9 cellular contexts compared by ENCODE assay signal in genomic region chr3:188362405-188362831, GRCh38.
DNase-seq lines count a peak whose midpoint lies in the region; ATAC-seq, FAIRE-seq and TF ChIP-seq lines count a peak whose summit lies in the region.
"Had no signal": no experiment of that assay in that cellular context is flagged by ENCODE, and none has a peak within 500 bp of the region (broad histone marks: within the 10 kb centered on the region; RNA-seq: fewer than 3 reads in every experiment).

No MANE protein-coding gene starts in this region.

- H3K27me3 ChIP-seq in bronchial epithelial cell (ENCODE audit: control insufficient read depth, insufficient read depth, low read length) (no peaks in the 10 kb centered on the region), SJCRH30 (no peaks in the 10 kb centered on the region)

- H3K4me3 Mint-ChIP-seq in naive thymus-derived CD8-positive, alpha-beta T cell: peak overlapping the region; percentile 4 to 84 (median 72)

- FAIRE-seq in bronchial epithelial cell (lab: Jason Lieb, UNC): no peak

- no peak overlapping the region for H3K4me3 ChIP-seq in bronchial epithelial cell (ENCODE audit: low read depth, low read length)
- no peak overlapping the region for H3K4me3 ChIP-seq in SJCRH30
- H3K4me3 ChIP-seq: lung had no signal

- POLR2A ChIA-PET in naive thymus-derived CD8-positive, alpha-beta T cell (lab: Charles Lee): interaction anchor here (0.9 kb wide), 1 partner anchor 623 kb away, joined by 3 read pairs; no protein-coding TSS in a partner anchor

- peak overlapping the region in 9 of 10 donors; percentile 57 to 97 (median 80) for H3K27ac Mint-ChIP-seq in naive thymus-derived CD8-positive, alpha-beta T cell

- peak; percentile 48 for TF ChIP-seq CTCF in C4-2B (conservative IDR thresholded peaks at IDR 0.05)
- peak; percentile 19; the same call in 1 of the 2 replicates for TF ChIP-seq CTCF in LNCAP (IDR thresholded peaks at IDR 0.05)
- TF ChIP-seq CTCF in bronchial epithelial cell (IDR thresholded peaks at IDR 0.05; ENCODE audit: insufficient read depth, low read length, severe bottlenecking): peak; percentile 30

- DNase-seq in bronchial epithelial cell (ENCODE audit: low read depth): peak; percentile 89
- peak in 1 of 10 donors; percentile 2 for DNase-seq in naive thymus-derived CD8-positive, alpha-beta T cell
- DNase-seq in stimulated activated CD8-positive, alpha-beta memory T cell treated with anti-CD3 and anti-CD28 coated beads, Interleukin-4, amount 100 ng/mL, for 48 hours: no peak
- no peak for DNase-seq in SJCRH30

- H3K9me3 Mint-ChIP-seq in naive thymus-derived CD8-positive, alpha-beta T cell: peaks cover 0 to 3% (median 0%) of the 10 kb centered on the region in 9 donors

- peaks cover 0 to 2% (median 0%) of the 10 kb centered on the region in 3 donors for H3K36me3 Mint-ChIP-seq in naive thymus-derived CD8-positive, alpha-beta T cell

- H3K4me1 ChIP-seq in SJCRH30: no peaks in the 10 kb centered on the region

- ATAC-seq in naive thymus-derived CD8-positive, alpha-beta T cell: peak in 1 of 2 donors; percentile 43
- no peak for ATAC-seq in GM21576 (IDR thresholded peaks at IDR 0.05; ENCODE audit: unreplicated experiment)
- no peak for ATAC-seq in HG03457 (IDR thresholded peaks at IDR 0.05; ENCODE audit: unreplicated experiment)

- H3K36me3 ChIP-seq in bronchial epithelial cell (ENCODE audit: control insufficient read depth, insufficient read depth, low read length) (no peaks in the 10 kb centered on the region), SJCRH30 (no peaks in the 10 kb centered on the region)

- H3K4me1 Mint-ChIP-seq in naive thymus-derived CD8-positive, alpha-beta T cell: peaks cover 29 to 77% (median 47%) of the 10 kb centered on the region in 4 donors

- no peaks in the 10 kb centered on the region for H3K9me3 ChIP-seq in SJCRH30 (replicated peaks)

- H3K27me3 Mint-ChIP-seq in naive thymus-derived CD8-positive, alpha-beta T cell: no peaks in the 10 kb centered on the region

- H3K27ac ChIP-seq in C4-2B: no peak overlapping the region; the same call in 1 of the 2 replicates
- no peak overlapping the region for H3K27ac ChIP-seq in SJCRH30
